ENCODE assay signal across 18 cellular contexts in genomic region chr7:68744036-68744435, GRCh38.
DNase-seq lines count a peak whose midpoint lies in the region; ATAC-seq, FAIRE-seq and TF ChIP-seq lines count a peak whose summit lies in the region.
"Had no signal": no experiment of that assay in that cellular context is flagged by ENCODE, and none has a peak within 500 bp of the region (broad histone marks: within the 10 kb centered on the region; RNA-seq: fewer than 3 reads in every experiment).

No MANE protein-coding gene starts in this region.

- H3K9ac ChIP-seq in K562 (ENCODE audit: insufficient read depth in 1 of 2, low read depth in 2 of 2, low read length in 2 of 2): no peak overlapping the region

- no peak overlapping the region for H2AFZ ChIP-seq in K562 (ENCODE audit: low read depth, low read length)

- in situ Hi-C loops in K562 (cut with MboI): no loop called here

- no peaks in the 10 kb centered on the region for H3K9me1 ChIP-seq in K562 (ENCODE audit: control insufficient read depth, insufficient read depth, low read length)

- H3K27me3 ChIP-seq in K562 (ENCODE audit: control insufficient read depth in 2 of 2, insufficient read depth in 2 of 2, low read length in 2 of 2): no peaks in the 10 kb centered on the region

- no peaks in the 10 kb centered on the region for H3K79me2 ChIP-seq in K562 (ENCODE audit: control insufficient read depth, insufficient read depth, low read length)

- BruUV-seq in K562 (replicated peaks; lab: Mats Ljungman, UMichigan): no TSS peak

- TF ChIP-seq CTCF in K562 (IDR thresholded peaks at IDR 0.05 in 2 of 3, conservative IDR thresholded peaks at IDR 0.05 in 1 of 3; ENCODE audit: insufficient read depth in 2 of 3, low read depth in 1 of 3, low read length in 3 of 3): no peak

- no peaks in the 10 kb centered on the region for H3K36me3 ChIP-seq in K562 (ENCODE audit: control insufficient read depth, insufficient read depth, low read length)

- no peak for TF ChIP-seq POLR2A in K562 (conservative IDR thresholded peaks at IDR 0.05)

- H3K27ac ChIP-seq in K562 (ENCODE audit: extremely low read depth, low read depth, low read length): no peak overlapping the region
- H3K27ac ChIP-seq: 22Rv1, A549, C4-2B had no signal

- CTCF ChIA-PET in HEK293T (lab: Yijun Ruan, JAX) (no interaction called here), K562 (lab: Yijun Ruan, JAX; ENCODE audit: low intra/inter-chr PET ratio) (no interaction called here)

- DNase-seq in NCI-H187 treated with DMSO at 0.1 percent for 48 hours (lab: John Stamatoyannopoulos, UW) (peak; percentile 27), NCI-H187 (lab: John Stamatoyannopoulos, UW) (no peak), HEK293T (ENCODE audit: extremely low spot score) (no peak), NCI-H82 (lab: John Stamatoyannopoulos, UW) (peak; percentile 91), K562 (ENCODE audit: extremely low read depth in 1 of 4, low spot score in 3 of 4) (no peak), dermis blood vessel endothelial cell (no peak), NCI-H526 (lab: John Stamatoyannopoulos, UW) (no peak)
- DNase-seq in NK-92 treated with Interleukin-12 subunit alpha and Interleukin-12 subunit beta, amount 100 ng/mL, for 24 hours (lab: John Stamatoyannopoulos, UW): no peak
- DNase-seq: AML-193; Caco-2; CD4-positive, alpha-beta T cell; DMS79 treated with DMSO at 0.1 percent for 48 hours; GF-D8; H9 had no signal

- H3K9me3 ChIP-seq in K562 (replicated peaks; ENCODE audit: control insufficient read depth, insufficient read depth, low read depth, low read length): no peaks in the 10 kb centered on the region
- H3K9me3 ChIP-seq: A549, Caco-2 had no signal

- intact Hi-C loops in K562 (cut with micrococcal nuclease): no loop called here

- no peak for FAIRE-seq in K562 (lab: Jason Lieb, UNC)
- FAIRE-seq: A549, H1 had no signal

- no peaks in the 10 kb centered on the region for H4K20me1 ChIP-seq in K562 (replicated peaks; ENCODE audit: control insufficient read depth, insufficient read depth, low read length)

- H3K4me3 ChIP-seq in K562: no peak overlapping the region
- H3K4me3 ChIP-seq: A549 had no signal

- no peak for ATAC-seq in K562
- ATAC-seq: A549 had no signal

- no peak overlapping the region for H3K4me2 ChIP-seq in K562 (ENCODE audit: insufficient read depth, low read length)
- H3K4me2 ChIP-seq: A549 had no signal

- 2% methylated on average over 5 of the region's 5 CpGs for WGBS in K562 (ENCODE audit: insufficient coverage, low coverage, missing lambda C conversion rate)

- no peak for TF ChIP-seq EP300 in K562 (IDR thresholded peaks at IDR 0.05; ENCODE audit: low read length)

- POLR2A ChIA-PET in HEK293T (lab: Yijun Ruan, JAX) (interaction anchor here (0.6 kb wide), 1 partner anchor 1237 kb away, joined by 3 read pairs; no protein-coding TSS in a partner anchor), K562 (lab: Yijun Ruan, JAX) (no interaction called here)

- no peaks in the 10 kb centered on the region for H3K4me1 ChIP-seq in K562 (replicated peaks in 1 of 2; ENCODE audit: control insufficient read depth in 2 of 2, insufficient read depth in 2 of 2, low read length in 2 of 2)
- H3K4me1 ChIP-seq: A549, Caco-2 had no signal

- TF ChIP-seq RAD21 in K562 (CRISPR knock-in tag; conservative IDR thresholded peaks at IDR 0.05 in 1 of 2, IDR thresholded peaks at IDR 0.05 in 1 of 2): no peak

TF ChIP-seq in HEK293T, 16 proteins besides CTCF, POLR2A, EP300 and RAD21:
- TF ChIP-seq ELF4 (IDR thresholded peaks at IDR 0.05): no peak
- 0 out of 2 replicates have a peak, but pooled peaks have one; percentile 6 for TF ChIP-seq PKNOX1 (IDR thresholded peaks at IDR 0.05)

TF ChIP-seq in K562, 482 proteins besides CTCF, POLR2A, EP300 and RAD21:
- TF ChIP-seq PBX2 (CRISPR knock-in tag; IDR thresholded peaks at IDR 0.05; ENCODE audit: low read depth): no peak
- TF ChIP-seq PBX2 (tag; conservative IDR thresholded peaks at IDR 0.05; ENCODE audit: low read depth): no peak
- no peak for TF ChIP-seq SMAD4 (CRISPR knock-in tag; conservative IDR thresholded peaks at IDR 0.05)
- no peak for TF ChIP-seq NR2C2 (CRISPR knock-in tag; IDR thresholded peaks at IDR 0.05)
- TF ChIP-seq NR2C2 (tag; IDR thresholded peaks at IDR 0.05): no peak
- TF ChIP-seq PKNOX1 (IDR thresholded peaks at IDR 0.05): peak; percentile 66
- TF ChIP-seq CREBBP (IDR thresholded peaks at IDR 0.05; ENCODE audit: low read depth, low read length): no peak
- no peak for TF ChIP-seq NFYB (IDR thresholded peaks at IDR 0.05; ENCODE audit: extremely low read depth, insufficient read length)

Comparison
In these comparisons a context has a peak if more than half of its experiments do, and no peak if none do; other contexts are left out.
1. DNase-seq: peak in NCI-H187 treated with DMSO at 0.1 percent for 48 hours (single experiment) and NCI-H82 (single experiment); none in NCI-H187 (0 of 2), HEK293T (single experiment), K562 (0 of 4), dermis blood vessel endothelial cell (single experiment), NCI-H526 (0 of 2) and NK-92 treated with Interleukin-12 subunit alpha and Interleukin-12 subunit beta, amount 100 ng/mL, for 24 hours (single experiment).